Comparison of ENCODE assay signal across 9 cellular contexts in genomic region chr3:29283297-29283681, GRCh38. TPM values are rescaled to one million over a fixed set of nuclear protein-coding genes. Genes with fewer than 3 reads are reported as not detected.
DNase-seq lines count a peak whose midpoint lies in the region; ATAC-seq and TF ChIP-seq lines count a peak whose summit lies in the region.
"Had no signal": no experiment of that assay in that cellular context is flagged by ENCODE, and none has a peak within 500 bp of the region (broad histone marks: within the 10 kb centered on the region; RNA-seq: fewer than 3 reads in every experiment).

No MANE protein-coding gene starts in this region.

- DNase-seq in T-helper 1 cell: no peak
- DNase-seq in activated CD4-positive, alpha-beta memory T cell treated with anti-CD3 and anti-CD28 coated beads, Interleukin-2, amount 10 ng/mL, durations not matched to agents 7 days and 5 days: no peak
- peak; percentile 20 for DNase-seq in glomerular visceral epithelial cell (ENCODE audit: extremely low spot score)
- no peak for DNase-seq in stomach
- DNase-seq: activated CD4-positive, alpha-beta T cell treated with anti-CD3 and anti-CD28 coated beads for 48 hours had no signal

- CTCF ChIA-PET in activated CD4-positive, alpha-beta memory T cell treated with anti-CD3 and anti-CD28 coated beads, Interleukin-2, amount 10 ng/mL, durations not matched to agents 7 days and 5 days (lab: Charles Lee): no interaction called here

- 36 to 63% (median 58%) methylated on average over 3 of the region's 3 CpGs for WGBS in stomach, 5 donors

- peaks cover 3% of the 10 kb centered on the region for H3K27me3 Mint-ChIP-seq in T-helper 1 cell treated with Interleukin-12 subunit alpha and Interleukin-12 subunit beta and Interleukin-4 antibody, amounts not matched to agents 30 μg/mL and 1 μg/mL, for 36 hours (ENCODE audit: low read depth)
- peaks cover 2% of the 10 kb centered on the region for H3K27me3 Mint-ChIP-seq in activated CD4-positive, alpha-beta memory T cell treated with anti-CD3 and anti-CD28 coated beads, Interleukin-2, amount 10 ng/mL, durations not matched to agents 7 days and 5 days

- no peaks in the 10 kb centered on the region for H3K27me3 ChIP-seq in stomach

- peaks cover 0 to 42% (median 15%) of the 10 kb centered on the region in 4 donors for H3K4me1 ChIP-seq in stomach

- peak overlapping the region; percentile 44 to 54 (median 51) for H3K4me3 ChIP-seq in stomach

- POLR2A ChIA-PET in activated CD4-positive, alpha-beta memory T cell treated with anti-CD3 and anti-CD28 coated beads, Interleukin-2, amount 10 ng/mL, durations not matched to agents 7 days and 5 days (lab: Charles Lee): no interaction called here

- ATAC-seq in GM19397 (IDR thresholded peaks at IDR 0.05; ENCODE audit: unreplicated experiment) (no peak), HG03432 (IDR thresholded peaks at IDR 0.05; ENCODE audit: unreplicated experiment) (no peak), GM21526 (IDR thresholded peaks at IDR 0.05; ENCODE audit: low FRiP score, unreplicated experiment) (no peak)

- no peak for TF ChIP-seq POLR2A in stomach (IDR thresholded peaks at IDR 0.05)

- H3K36me3 ChIP-seq in stomach: no peaks in the 10 kb centered on the region

- TF ChIP-seq EP300 in stomach (IDR thresholded peaks at IDR 0.05): no peak

- H3K9me3 Mint-ChIP-seq in T-helper 1 cell treated with Interleukin-12 subunit alpha and Interleukin-12 subunit beta and Interleukin-4 antibody, amounts not matched to agents 30 μg/mL and 1 μg/mL, for 36 hours: no peaks in the 10 kb centered on the region
- no peaks in the 10 kb centered on the region for H3K9me3 Mint-ChIP-seq in activated CD4-positive, alpha-beta memory T cell treated with anti-CD3 and anti-CD28 coated beads, Interleukin-2, amount 10 ng/mL, durations not matched to agents 7 days and 5 days

- no peaks in the 10 kb centered on the region for H3K36me3 Mint-ChIP-seq in T-helper 1 cell treated with Interleukin-12 subunit alpha and Interleukin-12 subunit beta and Interleukin-4 antibody, amounts not matched to agents 30 μg/mL and 1 μg/mL, for 36 hours (ENCODE audit: low read depth)
- no peaks in the 10 kb centered on the region for H3K36me3 Mint-ChIP-seq in activated CD4-positive, alpha-beta memory T cell treated with anti-CD3 and anti-CD28 coated beads, Interleukin-2, amount 10 ng/mL, durations not matched to agents 7 days and 5 days (ENCODE audit: low read depth)

- peak overlapping the region; percentile 53 for H3K27ac Mint-ChIP-seq in T-helper 1 cell treated with Interleukin-12 subunit alpha and Interleukin-12 subunit beta and Interleukin-4 antibody, amounts not matched to agents 30 μg/mL and 1 μg/mL, for 36 hours
- H3K27ac Mint-ChIP-seq in activated CD4-positive, alpha-beta memory T cell treated with anti-CD3 and anti-CD28 coated beads, Interleukin-2, amount 10 ng/mL, durations not matched to agents 7 days and 5 days: no peak overlapping the region

- no peak for TF ChIP-seq CTCF in stomach (IDR thresholded peaks at IDR 0.05)

- H3K4me1 Mint-ChIP-seq in T-helper 1 cell treated with Interleukin-12 subunit alpha and Interleukin-12 subunit beta and Interleukin-4 antibody, amounts not matched to agents 30 μg/mL and 1 μg/mL, for 36 hours (ENCODE audit: low read depth): peaks cover 35% of the 10 kb centered on the region
- peaks cover 30% of the 10 kb centered on the region for H3K4me1 Mint-ChIP-seq in activated CD4-positive, alpha-beta memory T cell treated with anti-CD3 and anti-CD28 coated beads, Interleukin-2, amount 10 ng/mL, durations not matched to agents 7 days and 5 days

- peak overlapping the region; percentile 92 for H3K4me3 Mint-ChIP-seq in T-helper 1 cell treated with Interleukin-12 subunit alpha and Interleukin-12 subunit beta and Interleukin-4 antibody, amounts not matched to agents 30 μg/mL and 1 μg/mL, for 36 hours
- peak overlapping the region; percentile 1 for H3K4me3 Mint-ChIP-seq in activated CD4-positive, alpha-beta memory T cell treated with anti-CD3 and anti-CD28 coated beads, Interleukin-2, amount 10 ng/mL, durations not matched to agents 7 days and 5 days

- peak overlapping the region in 4 of 5 donors; percentile 79 to 83 (median 81) for H3K27ac ChIP-seq in stomach

- H3K9me3 ChIP-seq in stomach: no peaks in the 10 kb centered on the region

- intact Hi-C loops in stomach (cut with DNase I; ENCODE audit: low total_unique reads): no loop called here

RNA-seq across cellular contexts. Expression of gene RBMS3, which starts 2.4 kb away (rescaled TPM):
- total RNA-seq in activated CD4-positive, alpha-beta memory T cell treated with anti-CD3 and anti-CD28 coated beads, Interleukin-2, amount 10 ng/mL, durations not matched to agents 7 days and 5 days: under 1 TPM; 0.38 to 0.63 TPM
- total RNA-seq in stomach: 100 to 1,000 TPM in 1 of 5 donors, 10 to 100 TPM in 3, 1 to 10 TPM in 1; 8.4 to 103 (median 32.1) TPM
- polyA plus RNA-seq in stomach: 1 to 10 TPM; 2.0 to 3.8 (median 3.7) TPM

Comparison
In these comparisons a context has a peak if more than half of its experiments do, and no peak if none do; other contexts are left out.
1. RNA of gene RBMS3, which starts 2.4 kb away (total RNA-seq): 8.4 to 103 TPM in stomach; 0.38 to 0.63 TPM in activated CD4-positive, alpha-beta memory T cell treated with anti-CD3 and anti-CD28 coated beads, Interleukin-2, amount 10 ng/mL, durations not matched to agents 7 days and 5 days; every median in the first group is over 4 times any median in the second.